ENCODE assay signal across 8 cellular contexts in genomic region chr16:87765473-87765775, GRCh38. TPM values are rescaled to one million over a fixed set of nuclear protein-coding genes. Genes with fewer than 3 reads are reported as not detected.
DNase-seq lines count a peak whose midpoint lies in the region; ATAC-seq and TF ChIP-seq lines count a peak whose summit lies in the region.

No MANE protein-coding gene starts in this region.

- TF ChIP-seq POLR2A in body of pancreas (IDR thresholded peaks at IDR 0.05) = no peak

- H3K9me3 ChIP-seq in SK-N-MC (ENCODE audit: low read depth, low read length) = no peaks in the 10 kb centered on the region
- no peaks in the 10 kb centered on the region for H3K9me3 ChIP-seq in body of pancreas

- H3K4me3 ChIP-seq in SK-N-MC (peak overlapping the region; percentile 85), body of pancreas (peak overlapping the region; percentile 79 to 100)

- H3K36me3 ChIP-seq in SK-N-MC (ENCODE audit: insufficient read depth, low read length) (no peaks in the 10 kb centered on the region; the same call in 1 of the 2 replicates), body of pancreas (replicated peaks in 1 of 2; ENCODE audit: insufficient read depth in 1 of 2, low read depth in 2 of 2) (peaks cover 0 to 7% of the 10 kb centered on the region in 2 donors)

- H3K27ac Mint-ChIP-seq in stimulated activated effector memory CD8-positive, alpha-beta T cell treated with anti-CD3 and anti-CD28 coated beads, Interleukin-12 subunit alpha, Interleukin-12 subunit beta, amount 100 ng/mL, for 72 hours = peak overlapping the region; percentile 99

- H3K4me3 Mint-ChIP-seq in stimulated activated effector memory CD8-positive, alpha-beta T cell treated with anti-CD3 and anti-CD28 coated beads, Interleukin-12 subunit alpha, Interleukin-12 subunit beta, amount 100 ng/mL, for 72 hours = peak overlapping the region; percentile 100

- no peaks in the 10 kb centered on the region for H3K27me3 ChIP-seq in body of pancreas

- peaks cover 24% of the 10 kb centered on the region for H3K4me1 ChIP-seq in body of pancreas

- H3K9ac ChIP-seq in SK-N-MC (ENCODE audit: insufficient read length) = peak overlapping the region; percentile 85

- no peak for DNase-seq in SK-N-MC (ENCODE audit: low read depth, low spot score)
- DNase-seq in body of pancreas = peak in 2 of 4 donors; percentile 9 to 21
- no peak for DNase-seq in left lobe of liver (ENCODE audit: low spot score)
- DNase-seq in stimulated activated effector memory CD8-positive, alpha-beta T cell treated with anti-CD3 and anti-CD28 coated beads, Interleukin-12 subunit alpha, Interleukin-12 subunit beta, amount 100 ng/mL, for 72 hours (ENCODE audit: low spot score in 2 of 2) = no peak
- no peak for DNase-seq in NCI-H187 treated with DMSO at 0.1 percent for 48 hours (lab: John Stamatoyannopoulos, UW)
- DNase-seq in pons (ENCODE audit: low spot score) = no peak

- H3K36me3 Mint-ChIP-seq in stimulated activated effector memory CD8-positive, alpha-beta T cell treated with anti-CD3 and anti-CD28 coated beads, Interleukin-12 subunit alpha, Interleukin-12 subunit beta, amount 100 ng/mL, for 72 hours = peaks cover 56% of the 10 kb centered on the region

- intact Hi-C loops in body of pancreas (cut with DNase I) = no loop called here

- H3K27ac ChIP-seq in SK-N-MC = no peak overlapping the region
- H3K27ac ChIP-seq in body of pancreas = peak overlapping the region in 3 of 4 donors; percentile 50 to 92 (median 82)

- peaks cover 40% of the 10 kb centered on the region for H3K4me1 Mint-ChIP-seq in stimulated activated effector memory CD8-positive, alpha-beta T cell treated with anti-CD3 and anti-CD28 coated beads, Interleukin-12 subunit alpha, Interleukin-12 subunit beta, amount 100 ng/mL, for 72 hours

- WGBS in body of pancreas, 2 donors = 0 to 1% methylated on average over 6 to 32 of the region's 32 CpGs

- no peak for TF ChIP-seq CTCF in body of pancreas (IDR thresholded peaks at IDR 0.05)

- H3K9me3 Mint-ChIP-seq in stimulated activated effector memory CD8-positive, alpha-beta T cell treated with anti-CD3 and anti-CD28 coated beads, Interleukin-12 subunit alpha, Interleukin-12 subunit beta, amount 100 ng/mL, for 72 hours = no peaks in the 10 kb centered on the region

- ATAC-seq in GM18511 (IDR thresholded peaks at IDR 0.05; ENCODE audit: unreplicated experiment) (peak; percentile 29), HG02870 (IDR thresholded peaks at IDR 0.05; ENCODE audit: unreplicated experiment) (peak; percentile 33), body of pancreas (peak; percentile 28), left lobe of liver (peak; percentile 38)
- ATAC-seq in stimulated activated effector memory CD8-positive, alpha-beta T cell treated with anti-CD3 and anti-CD28 coated beads, Interleukin-12 subunit alpha, Interleukin-12 subunit beta, amount 100 ng/mL, for 72 hours = peak; percentile 65

RNA-seq across cellular contexts. Expression of gene KLHDC4, which starts 0.4 kb away (rescaled TPM):
- total RNA-seq in body of pancreas = 10 to 100 TPM; 25.4 to 82.1 TPM
- 17.2 TPM for total RNA-seq in left lobe of liver
